ENCODE assay signal across 8 cellular contexts in genomic region chr6:155495011-155495768, GRCh38. TPM values are rescaled to one million over a fixed set of nuclear protein-coding genes. Genes with fewer than 3 reads are reported as not detected.
DNase-seq lines count a peak whose midpoint lies in the region; ATAC-seq and TF ChIP-seq lines count a peak whose summit lies in the region.

No MANE protein-coding gene starts in this region.

- H3K4me3 ChIP-seq in HFF-Myc (replicated peaks; ENCODE audit: low read depth, low read length) (no peak overlapping the region), skeletal muscle satellite cell (ENCODE audit: low read length) (no peak overlapping the region)

- H3K27me3 ChIP-seq in skeletal muscle satellite cell (ENCODE audit: control insufficient read depth, insufficient read depth, low read length), result no peaks in the 10 kb centered on the region

- H3K9ac ChIP-seq in skeletal muscle satellite cell (ENCODE audit: low read depth, low read length), result peak overlapping the region; percentile 78

- peak; percentile 44 for DNase-seq in HFF-Myc (ENCODE audit: extremely low read depth, low read depth)
- peak; percentile 52 for DNase-seq in SK-N-DZ (ENCODE audit: low spot score)
- DNase-seq in left cardiac atrium, result peak; percentile 40
- DNase-seq in NCI-H2227 (lab: John Stamatoyannopoulos, UW; ENCODE audit: unreplicated experiment), result no peak
- no peak for DNase-seq in GM19240 (ENCODE audit: insufficient read length, low spot score)
- DNase-seq in RPMI8226, result no peak

- peaks cover 35% of the 10 kb centered on the region for H3K4me1 ChIP-seq in skeletal muscle satellite cell (ENCODE audit: control insufficient read depth, insufficient read depth, low read length)

- no peaks in the 10 kb centered on the region for H3K36me3 ChIP-seq in skeletal muscle satellite cell (ENCODE audit: insufficient read depth, low read length)

- intact Hi-C loops in left cardiac atrium (cut with DNase I), result no loop called here

- H3K4me2 ChIP-seq in skeletal muscle satellite cell (ENCODE audit: low read length), result no peak overlapping the region

- TF ChIP-seq CTCF in HFF-Myc (IDR thresholded peaks at IDR 0.05; ENCODE audit: low read depth, low read length, missing control alignments), result peak; percentile 54

- peak; percentile 80 to 83 for ATAC-seq in left cardiac atrium
- ATAC-seq in HG03457 (IDR thresholded peaks at IDR 0.05; ENCODE audit: unreplicated experiment), result no peak

- H3K9me3 ChIP-seq in skeletal muscle satellite cell (replicated peaks; ENCODE audit: low read length), result no peaks in the 10 kb centered on the region

RNA-seq across cellular contexts. Expression of gene NOX3, which starts 39.6 kb away (rescaled TPM):
- polyA plus RNA-seq in SK-N-DZ (2014; cell fraction: cytosol; rRNA removed), result not detected in 2 replicates
- not detected in 2 replicates for polyA plus RNA-seq in SK-N-DZ (2014; cell fraction: nucleus; rRNA removed)
- total RNA-seq in left cardiac atrium, result not detected
- not detected in 2 replicates for total RNA-seq in skeletal muscle satellite cell (2012; rRNA removed)

Comparison
In these comparisons a context has a peak if more than half of its experiments do, and no peak if none do; other contexts are left out.
1. DNase-seq: peak in HFF-Myc (single experiment), SK-N-DZ (single experiment) and left cardiac atrium (single experiment); none in NCI-H2227 (single experiment), GM19240 (single experiment) and RPMI8226 (single experiment).